ENCODE assay signal across 2 cellular contexts in the genomic region with DNA sequence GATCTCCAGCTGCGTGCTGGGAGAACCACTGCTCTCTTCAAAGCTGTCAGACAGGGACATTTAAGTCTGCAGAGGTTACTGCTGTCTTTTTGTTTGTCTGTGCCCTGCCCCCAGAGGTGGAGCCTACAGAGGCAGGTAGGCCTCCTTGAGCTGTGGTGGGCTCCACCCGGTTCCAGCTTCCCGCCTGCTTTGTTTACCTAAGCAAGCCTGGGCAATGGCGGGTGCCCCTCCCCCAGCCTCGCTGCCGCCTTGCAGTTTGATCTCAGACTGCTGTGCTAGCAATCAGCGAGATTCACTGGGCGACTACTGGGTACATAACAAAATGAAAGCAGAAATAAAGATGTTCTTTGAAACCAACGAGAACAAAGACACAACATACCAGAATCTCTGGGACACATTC.
TF ChIP-seq lines count a peak whose summit lies in the region.

No MANE protein-coding gene starts in this region.

TF ChIP-seq in WTC11, 78 proteins besides CTCF, POLR2A, EP300 and RAD21 (continued from another document):
- TF ChIP-seq, protein P1, sequence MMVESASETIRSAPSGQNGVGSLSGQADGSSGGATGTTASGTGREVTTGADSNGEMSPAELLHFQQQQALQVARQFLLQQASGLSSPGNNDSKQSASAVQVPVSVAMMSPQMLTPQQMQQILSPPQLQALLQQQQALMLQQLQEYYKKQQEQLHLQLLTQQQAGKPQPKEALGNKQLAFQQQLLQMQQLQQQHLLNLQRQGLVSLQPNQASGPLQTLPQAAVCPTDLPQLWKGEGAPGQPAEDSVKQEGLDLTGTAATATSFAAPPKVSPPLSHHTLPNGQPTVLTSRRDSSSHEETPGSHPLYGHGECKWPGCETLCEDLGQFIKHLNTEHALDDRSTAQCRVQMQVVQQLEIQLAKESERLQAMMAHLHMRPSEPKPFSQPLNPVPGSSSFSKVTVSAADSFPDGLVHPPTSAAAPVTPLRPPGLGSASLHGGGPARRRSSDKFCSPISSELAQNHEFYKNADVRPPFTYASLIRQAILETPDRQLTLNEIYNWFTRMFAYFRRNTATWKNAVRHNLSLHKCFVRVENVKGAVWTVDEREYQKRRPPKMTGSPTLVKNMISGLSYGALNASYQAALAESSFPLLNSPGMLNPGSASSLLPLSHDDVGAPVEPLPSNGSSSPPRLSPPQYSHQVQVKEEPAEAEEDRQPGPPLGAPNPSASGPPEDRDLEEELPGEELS (CRISPR knock-in tag; IDR thresholded peaks at IDR 0.05): peak; percentile 83; the same call in 1 of the 2 replicates
- TF ChIP-seq, protein P2, sequence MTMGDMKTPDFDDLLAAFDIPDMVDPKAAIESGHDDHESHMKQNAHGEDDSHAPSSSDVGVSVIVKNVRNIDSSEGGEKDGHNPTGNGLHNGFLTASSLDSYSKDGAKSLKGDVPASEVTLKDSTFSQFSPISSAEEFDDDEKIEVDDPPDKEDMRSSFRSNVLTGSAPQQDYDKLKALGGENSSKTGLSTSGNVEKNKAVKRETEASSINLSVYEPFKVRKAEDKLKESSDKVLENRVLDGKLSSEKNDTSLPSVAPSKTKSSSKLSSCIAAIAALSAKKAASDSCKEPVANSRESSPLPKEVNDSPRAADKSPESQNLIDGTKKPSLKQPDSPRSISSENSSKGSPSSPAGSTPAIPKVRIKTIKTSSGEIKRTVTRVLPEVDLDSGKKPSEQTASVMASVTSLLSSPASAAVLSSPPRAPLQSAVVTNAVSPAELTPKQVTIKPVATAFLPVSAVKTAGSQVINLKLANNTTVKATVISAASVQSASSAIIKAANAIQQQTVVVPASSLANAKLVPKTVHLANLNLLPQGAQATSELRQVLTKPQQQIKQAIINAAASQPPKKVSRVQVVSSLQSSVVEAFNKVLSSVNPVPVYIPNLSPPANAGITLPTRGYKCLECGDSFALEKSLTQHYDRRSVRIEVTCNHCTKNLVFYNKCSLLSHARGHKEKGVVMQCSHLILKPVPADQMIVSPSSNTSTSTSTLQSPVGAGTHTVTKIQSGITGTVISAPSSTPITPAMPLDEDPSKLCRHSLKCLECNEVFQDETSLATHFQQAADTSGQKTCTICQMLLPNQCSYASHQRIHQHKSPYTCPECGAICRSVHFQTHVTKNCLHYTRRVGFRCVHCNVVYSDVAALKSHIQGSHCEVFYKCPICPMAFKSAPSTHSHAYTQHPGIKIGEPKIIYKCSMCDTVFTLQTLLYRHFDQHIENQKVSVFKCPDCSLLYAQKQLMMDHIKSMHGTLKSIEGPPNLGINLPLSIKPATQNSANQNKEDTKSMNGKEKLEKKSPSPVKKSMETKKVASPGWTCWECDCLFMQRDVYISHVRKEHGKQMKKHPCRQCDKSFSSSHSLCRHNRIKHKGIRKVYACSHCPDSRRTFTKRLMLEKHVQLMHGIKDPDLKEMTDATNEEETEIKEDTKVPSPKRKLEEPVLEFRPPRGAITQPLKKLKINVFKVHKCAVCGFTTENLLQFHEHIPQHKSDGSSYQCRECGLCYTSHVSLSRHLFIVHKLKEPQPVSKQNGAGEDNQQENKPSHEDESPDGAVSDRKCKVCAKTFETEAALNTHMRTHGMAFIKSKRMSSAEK (CRISPR knock-in tag; IDR thresholded peaks at IDR 0.05; ENCODE audit: borderline replicate concordance): 0 out of 2 replicates have a peak, but pooled peaks have one; percentile 28
- TF ChIP-seq, protein P3, sequence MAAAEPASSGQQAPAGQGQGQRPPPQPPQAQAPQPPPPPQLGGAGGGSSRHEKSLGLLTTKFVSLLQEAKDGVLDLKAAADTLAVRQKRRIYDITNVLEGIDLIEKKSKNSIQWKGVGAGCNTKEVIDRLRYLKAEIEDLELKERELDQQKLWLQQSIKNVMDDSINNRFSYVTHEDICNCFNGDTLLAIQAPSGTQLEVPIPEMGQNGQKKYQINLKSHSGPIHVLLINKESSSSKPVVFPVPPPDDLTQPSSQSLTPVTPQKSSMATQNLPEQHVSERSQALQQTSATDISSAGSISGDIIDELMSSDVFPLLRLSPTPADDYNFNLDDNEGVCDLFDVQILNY (CRISPR knock-in tag; IDR thresholded peaks at IDR 0.05): 0 out of 2 replicates have a peak, but pooled peaks have one; percentile 37

TF ChIP-seq in HepG2, 621 proteins besides CTCF, POLR2A, EP300 and RAD21 (continued from another document):
- TF ChIP-seq, protein P4, sequence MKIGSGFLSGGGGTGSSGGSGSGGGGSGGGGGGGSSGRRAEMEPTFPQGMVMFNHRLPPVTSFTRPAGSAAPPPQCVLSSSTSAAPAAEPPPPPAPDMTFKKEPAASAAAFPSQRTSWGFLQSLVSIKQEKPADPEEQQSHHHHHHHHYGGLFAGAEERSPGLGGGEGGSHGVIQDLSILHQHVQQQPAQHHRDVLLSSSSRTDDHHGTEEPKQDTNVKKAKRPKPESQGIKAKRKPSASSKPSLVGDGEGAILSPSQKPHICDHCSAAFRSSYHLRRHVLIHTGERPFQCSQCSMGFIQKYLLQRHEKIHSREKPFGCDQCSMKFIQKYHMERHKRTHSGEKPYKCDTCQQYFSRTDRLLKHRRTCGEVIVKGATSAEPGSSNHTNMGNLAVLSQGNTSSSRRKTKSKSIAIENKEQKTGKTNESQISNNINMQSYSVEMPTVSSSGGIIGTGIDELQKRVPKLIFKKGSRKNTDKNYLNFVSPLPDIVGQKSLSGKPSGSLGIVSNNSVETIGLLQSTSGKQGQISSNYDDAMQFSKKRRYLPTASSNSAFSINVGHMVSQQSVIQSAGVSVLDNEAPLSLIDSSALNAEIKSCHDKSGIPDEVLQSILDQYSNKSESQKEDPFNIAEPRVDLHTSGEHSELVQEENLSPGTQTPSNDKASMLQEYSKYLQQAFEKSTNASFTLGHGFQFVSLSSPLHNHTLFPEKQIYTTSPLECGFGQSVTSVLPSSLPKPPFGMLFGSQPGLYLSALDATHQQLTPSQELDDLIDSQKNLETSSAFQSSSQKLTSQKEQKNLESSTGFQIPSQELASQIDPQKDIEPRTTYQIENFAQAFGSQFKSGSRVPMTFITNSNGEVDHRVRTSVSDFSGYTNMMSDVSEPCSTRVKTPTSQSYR (CRISPR knock-in tag; IDR thresholded peaks at IDR 0.05; ENCODE audit: borderline replicate concordance): peak; percentile 86
- 0 out of 2 replicates have a peak, but pooled peaks have one; percentile 47 for TF ChIP-seq FOXA3 (CRISPR knock-in tag; IDR thresholded peaks at IDR 0.05)
TF ChIP-seq in HepG2: peak in this region for 10; not testable (repeated sequence) for 611.
